ENCODE assay signal across 11 cellular contexts in genomic region chr18:45998244-45998643, GRCh38. TPM values are rescaled to one million over a fixed set of nuclear protein-coding genes. Genes with fewer than 3 reads are reported as not detected.
DNase-seq lines count a peak whose midpoint lies in the region; ATAC-seq and TF ChIP-seq lines count a peak whose summit lies in the region.
"Had no signal": no experiment of that assay in that cellular context is flagged by ENCODE, and none has a peak within 500 bp of the region (broad histone marks: within the 10 kb centered on the region; RNA-seq: fewer than 3 reads in every experiment).

No MANE protein-coding gene starts in this region.

- ATAC-seq in CD8-positive, alpha-beta T cell, result peak; percentile 68
- peak; percentile 84 for ATAC-seq in activated CD8-positive, alpha-beta T cell treated with anti-CD3 and anti-CD28 coated beads, Interleukin-2, amount 10 ng/mL, durations not matched to agents 7 days and 5 days
- no peak for ATAC-seq in HG02870 (IDR thresholded peaks at IDR 0.05; ENCODE audit: unreplicated experiment)
- ATAC-seq in PC-3, result no peak

- peak overlapping the region; percentile 91 for H3K27ac Mint-ChIP-seq in CD8-positive, alpha-beta T cell
- H3K27ac Mint-ChIP-seq in activated CD8-positive, alpha-beta T cell treated with anti-CD3 and anti-CD28 coated beads, Interleukin-2, amount 10 ng/mL, durations not matched to agents 7 days and 5 days, result peak overlapping the region; percentile 91
- peak overlapping the region; percentile 84 to 96 (median 88) for H3K27ac Mint-ChIP-seq in immature natural killer cell
- H3K27ac Mint-ChIP-seq: memory B cell had no signal

- no peak overlapping the region for H2AFZ ChIP-seq in PC-3 (ENCODE audit: low read length)

- H3K4me3 Mint-ChIP-seq in CD8-positive, alpha-beta T cell, result peak overlapping the region; percentile 76
- peak overlapping the region; percentile 65 for H3K4me3 Mint-ChIP-seq in activated CD8-positive, alpha-beta T cell treated with anti-CD3 and anti-CD28 coated beads, Interleukin-2, amount 10 ng/mL, durations not matched to agents 7 days and 5 days
- H3K4me3 Mint-ChIP-seq in immature natural killer cell, result peak overlapping the region; percentile 65 to 77 (median 71)
- H3K4me3 Mint-ChIP-seq: memory B cell had no signal

- no peaks in the 10 kb centered on the region for H3K79me2 ChIP-seq in PC-3 (ENCODE audit: low read length)

- peak overlapping the region; percentile 37 for H3K4me3 ChIP-seq in CD8-positive, alpha-beta T cell (ENCODE audit: low read depth, low read length)
- no peak overlapping the region for H3K4me3 ChIP-seq in HL-60 (replicated peaks; ENCODE audit: insufficient read depth, low read length)
- no peak overlapping the region for H3K4me3 ChIP-seq in PC-3 (ENCODE audit: low read length)

- peaks cover 14% of the 10 kb centered on the region for H3K36me3 Mint-ChIP-seq in CD8-positive, alpha-beta T cell
- H3K36me3 Mint-ChIP-seq in activated CD8-positive, alpha-beta T cell treated with anti-CD3 and anti-CD28 coated beads, Interleukin-2, amount 10 ng/mL, durations not matched to agents 7 days and 5 days (ENCODE audit: low read depth), result peaks cover 15% of the 10 kb centered on the region
- H3K36me3 Mint-ChIP-seq in immature natural killer cell, result peaks cover 18 to 33% (median 27%) of the 10 kb centered on the region in 3 donors
- H3K36me3 Mint-ChIP-seq: memory B cell had no signal

- no peak overlapping the region for H3K4me2 ChIP-seq in PC-3 (ENCODE audit: low read length)

- CTCF ChIA-PET in CD8-positive, alpha-beta T cell (lab: Charles Lee), result interaction anchor here (3.0 kb wide), 1 partner anchor 75 kb away, joined by 11 read pairs; the partner anchor contains the start of gene PSTPIP2
- CTCF ChIA-PET in activated CD8-positive, alpha-beta T cell treated with anti-CD3 and anti-CD28 coated beads, Interleukin-2, amount 10 ng/mL, durations not matched to agents 7 days and 5 days (lab: Charles Lee), result interaction anchor here (1.1 to 3.4 kb wide), 6 partner anchors 14 to 99 kb away, joined by 3 to 29 read pairs (median 4); partner anchors contain the start of gene PSTPIP2
- CTCF ChIA-PET in PC-3 (lab: Charles Lee), result no interaction called here

- H3K4me1 ChIP-seq in CD8-positive, alpha-beta T cell (ENCODE audit: insufficient read depth, low read length), result peaks cover 38% of the 10 kb centered on the region
- H3K4me1 ChIP-seq in PC-3 (ENCODE audit: insufficient read depth, low read length), result peaks cover 7% of the 10 kb centered on the region

- H3K9me2 ChIP-seq in PC-3 (replicated peaks; ENCODE audit: low read length), result no peaks in the 10 kb centered on the region

- BruUV-seq in PC-3 (replicated peaks; lab: Mats Ljungman, UMichigan), result no TSS peak

- no peaks in the 10 kb centered on the region for H3K27me3 Mint-ChIP-seq in CD8-positive, alpha-beta T cell (ENCODE audit: low read depth)
- H3K27me3 Mint-ChIP-seq in activated CD8-positive, alpha-beta T cell treated with anti-CD3 and anti-CD28 coated beads, Interleukin-2, amount 10 ng/mL, durations not matched to agents 7 days and 5 days (ENCODE audit: low read depth), result no peaks in the 10 kb centered on the region
- peaks cover 0 to 4% (median 0%) of the 10 kb centered on the region in 3 donors for H3K27me3 Mint-ChIP-seq in immature natural killer cell (ENCODE audit: low read depth in 3 of 3)
- H3K27me3 Mint-ChIP-seq: memory B cell had no signal

- H3F3A ChIP-seq in PC-3 (ENCODE audit: low read length, unreplicated experiment), result no peaks in the 10 kb centered on the region

- no peaks in the 10 kb centered on the region for H3K27me3 ChIP-seq in CD8-positive, alpha-beta T cell (ENCODE audit: insufficient read depth, low read length)
- H3K27me3 ChIP-seq in HL-60 (ENCODE audit: insufficient read depth, poor library complexity, severe bottlenecking), result no peaks in the 10 kb centered on the region
- no peaks in the 10 kb centered on the region for H3K27me3 ChIP-seq in PC-3 (ENCODE audit: low read length)

- peak in 4 of 7 experiments; percentile 15 to 62 (median 26) for DNase-seq in CD8-positive, alpha-beta T cell
- DNase-seq in HL-60 (ENCODE audit: low read depth in 1 of 2, low spot score in 1 of 2) (peak in 1 of 2 experiments; percentile 42), immature natural killer cell (peak; percentile 5 to 21 (median 5)), ureter (ENCODE audit: low spot score) (no peak), PC-3 (no peak), G401 (ENCODE audit: low spot score) (no peak)
- DNase-seq in activated CD8-positive, alpha-beta T cell treated with anti-CD3 and anti-CD28 coated beads, Interleukin-2, amount 10 ng/mL, durations not matched to agents 7 days and 5 days, result peak; percentile 57
- DNase-seq: hypothalamus; stimulated activated naive CD4-positive, alpha-beta T cell treated with Interleukin-2 at 50 U/mL for 16 hours had no signal

- no peaks in the 10 kb centered on the region for H3K9me3 ChIP-seq in CD8-positive, alpha-beta T cell (ENCODE audit: low read length)
- no peaks in the 10 kb centered on the region for H3K9me3 ChIP-seq in PC-3 (ENCODE audit: low read length)

- H4K20me1 ChIP-seq in PC-3 (ENCODE audit: low read length), result no peaks in the 10 kb centered on the region

- no peak overlapping the region for H3K9ac ChIP-seq in PC-3 (ENCODE audit: low read length)

- intact Hi-C loops in CD8-positive, alpha-beta T cell (cut with DNase I, micrococcal nuclease), result no loop called here
- intact Hi-C loops in PC-3 (cut with micrococcal nuclease), result no loop called here

- POLR2A ChIA-PET in CD8-positive, alpha-beta T cell (lab: Charles Lee), result interaction anchor here (1.0 to 1.6 kb wide), 2 partner anchors 9 to 73 kb away, joined by 3 to 4 read pairs; no protein-coding TSS in a partner anchor
- POLR2A ChIA-PET in activated CD8-positive, alpha-beta T cell treated with anti-CD3 and anti-CD28 coated beads, Interleukin-2, amount 10 ng/mL, durations not matched to agents 7 days and 5 days (lab: Charles Lee), result interaction anchor here (0.6 to 1.8 kb wide), 4 partner anchors 15 to 73 kb away, joined by 3 to 6 read pairs (median 4); no protein-coding TSS in a partner anchor
- POLR2A ChIA-PET in PC-3 (lab: Charles Lee; ENCODE audit: unreplicated experiment), result no interaction called here

- TF ChIP-seq CTCF in CD8-positive, alpha-beta T cell (IDR thresholded peaks at IDR 0.05), result no peak
- TF ChIP-seq CTCF in HL-60 (IDR thresholded peaks at IDR 0.05; ENCODE audit: insufficient read depth, low read length) (no peak), PC-3 (conservative IDR thresholded peaks at IDR 0.05; ENCODE audit: low read depth, low read length) (no peak)

- peaks cover 45% of the 10 kb centered on the region for H3K4me1 Mint-ChIP-seq in CD8-positive, alpha-beta T cell (ENCODE audit: low read depth)
- peaks cover 36% of the 10 kb centered on the region for H3K4me1 Mint-ChIP-seq in activated CD8-positive, alpha-beta T cell treated with anti-CD3 and anti-CD28 coated beads, Interleukin-2, amount 10 ng/mL, durations not matched to agents 7 days and 5 days (ENCODE audit: low read depth)
- H3K4me1 Mint-ChIP-seq in immature natural killer cell, result peaks cover 57 to 64% of the 10 kb centered on the region in 2 donors

- in situ Hi-C loops in G401 (cut with HindIII; ENCODE audit: low sequenced_read_pairs), result no loop called here

- H3K27ac ChIP-seq in CD8-positive, alpha-beta T cell (ENCODE audit: low read depth, low read length), result peak overlapping the region; percentile 53
- peak overlapping the region; percentile 23; the same call in 1 of the 2 replicates for H3K27ac ChIP-seq in HL-60 (replicated peaks)
- no peak overlapping the region for H3K27ac ChIP-seq in PC-3 (ENCODE audit: low read length)

- no peaks in the 10 kb centered on the region for H3K36me3 ChIP-seq in CD8-positive, alpha-beta T cell (ENCODE audit: insufficient read depth, low read length)
- H3K36me3 ChIP-seq in PC-3 (ENCODE audit: low read depth, low read length), result no peaks in the 10 kb centered on the region

- H3K9me3 Mint-ChIP-seq in CD8-positive, alpha-beta T cell, result peaks cover 17% of the 10 kb centered on the region
- H3K9me3 Mint-ChIP-seq in activated CD8-positive, alpha-beta T cell treated with anti-CD3 and anti-CD28 coated beads, Interleukin-2, amount 10 ng/mL, durations not matched to agents 7 days and 5 days (ENCODE audit: insufficient read depth), result peaks cover 5% of the 10 kb centered on the region
- peaks cover 0 to 12% (median 7%) of the 10 kb centered on the region in 6 donors for H3K9me3 Mint-ChIP-seq in immature natural killer cell

RNA-seq across cellular contexts. Expression of gene EPG5, which starts 31.1 kb away (rescaled TPM):
- 10 to 100 TPM; 29.1 to 35.5 TPM for total RNA-seq in CD8-positive, alpha-beta T cell
- 10 to 100 TPM; 23.1 to 23.9 TPM for total RNA-seq in activated CD8-positive, alpha-beta T cell treated with anti-CD3 and anti-CD28 coated beads, Interleukin-2, amount 10 ng/mL, durations not matched to agents 7 days and 5 days
- polyA plus RNA-seq in immature natural killer cell, result 1 to 10 TPM; 2.9 to 6.5 (median 5.3) TPM
- total RNA-seq in ureter (35.8 TPM), PC-3 (2014; rRNA removed) (7.1 and 16.2 TPM in 2 replicates)
- total RNA-seq in G401 (2014; rRNA removed; shearing (Covaris generic)), result 4.6 and 5.8 TPM in 2 replicates

Comparison
In these comparisons a context has a peak if more than half of its experiments do, and no peak if none do; other contexts are left out.
1. ATAC-seq: peak in CD8-positive, alpha-beta T cell (single experiment) and activated CD8-positive, alpha-beta T cell treated with anti-CD3 and anti-CD28 coated beads, Interleukin-2, amount 10 ng/mL, durations not matched to agents 7 days and 5 days (single experiment); none in HG02870 (single experiment) and PC-3 (single experiment).
2. DNase-seq: peak in CD8-positive, alpha-beta T cell (4 of 7), activated CD8-positive, alpha-beta T cell treated with anti-CD3 and anti-CD28 coated beads, Interleukin-2, amount 10 ng/mL, durations not matched to agents 7 days and 5 days (single experiment) and immature natural killer cell (3 of 3); none in ureter (single experiment), PC-3 (single experiment) and G401 (single experiment).
3. Peak in every context shown above with its lines, with median percentiles within 50 percentile points of each other: H3K27ac Mint-ChIP-seq and H3K4me3 Mint-ChIP-seq.